In the genomic region with DNA sequence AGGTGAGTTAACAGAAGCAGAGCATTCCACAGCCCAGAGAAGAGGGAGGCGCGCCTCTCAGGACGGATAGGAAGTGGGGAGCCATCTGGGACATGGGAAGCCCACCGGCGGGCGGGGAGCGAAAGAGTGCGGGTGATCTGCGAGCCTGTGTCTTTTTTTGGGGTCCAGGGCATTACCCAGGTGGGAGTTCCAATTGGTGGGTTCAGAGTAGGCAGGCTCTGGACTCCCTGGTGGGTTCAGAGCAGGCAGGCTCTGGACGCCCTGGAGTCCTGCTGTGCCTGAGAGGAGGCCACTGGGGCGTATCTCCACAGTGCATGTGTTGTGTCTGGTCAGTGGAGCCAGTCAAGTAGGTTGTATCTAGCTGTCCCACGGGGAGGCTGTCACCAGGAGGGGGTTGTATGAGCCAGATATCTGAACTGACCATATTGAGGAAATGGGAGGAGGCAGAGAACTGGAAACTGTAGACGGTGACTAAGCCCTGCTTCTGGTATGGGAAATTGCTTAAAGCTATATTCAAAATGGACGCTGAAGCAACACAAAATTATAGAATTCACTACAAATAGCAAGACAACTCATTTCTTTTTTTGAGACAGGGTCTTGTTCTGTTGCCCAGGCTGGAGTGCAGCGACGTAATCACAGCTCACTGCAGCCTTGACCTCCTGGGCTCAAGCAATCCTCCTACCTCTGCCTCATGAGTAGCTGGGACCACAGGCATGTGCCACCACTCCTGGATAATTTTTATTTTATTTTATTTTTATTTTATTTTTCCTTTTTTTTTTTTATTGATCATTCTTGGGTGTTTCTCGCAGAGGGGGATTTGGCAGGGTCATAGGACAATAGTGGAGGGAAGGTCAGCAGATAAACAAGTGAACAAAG, we compare ENCODE assay signal across 8 cellular contexts. TPM values are rescaled to one million over a fixed set of nuclear protein-coding genes. Genes with fewer than 3 reads are reported as not detected.
A peak's percentile ranks its signal among the peaks of the same experiment; 100 is the strongest.
DNase-seq lines count a peak whose midpoint lies in the region; ATAC-seq and TF ChIP-seq lines count a peak whose summit lies in the region.

No MANE protein-coding gene starts in this region.

- DNase-seq in GM10266 (ENCODE audit: extremely low spot score) (peak; percentile 55), M059J (ENCODE audit: low read depth) (peak; percentile 74), esophagus muscularis mucosa (ENCODE audit: extremely low spot score) (peak; percentile 91), ecto neural progenitor cell (ENCODE audit: low spot score) (no peak), NCI-H1417 treated with DMSO at 0.1 percent for 48 hours (lab: John Stamatoyannopoulos, UW) (no peak), T-helper 9 cell (no peak)
- no peak for DNase-seq in NK-92 treated with Interleukin-12 subunit alpha and Interleukin-12 subunit beta, amount 100 ng/mL, for 24 hours (lab: John Stamatoyannopoulos, UW)

- ATAC-seq in GM21723 (IDR thresholded peaks at IDR 0.05; ENCODE audit: unreplicated experiment): peak; percentile 33

- WGBS in esophagus muscularis mucosa: 88% methylated on average over 13 of the region's 17 CpGs

- TF ChIP-seq CTCF in GM10266 (IDR thresholded peaks at IDR 0.05; ENCODE audit: control insufficient read depth, insufficient read depth, low read depth, missing control alignments): peak; percentile 6
- no peak for TF ChIP-seq CTCF in esophagus muscularis mucosa (IDR thresholded peaks at IDR 0.05)

- no peak overlapping the region for H3K27ac ChIP-seq in esophagus muscularis mucosa (replicated peaks in 1 of 4)

- intact Hi-C loops in esophagus muscularis mucosa (cut with DNase I): no loop called here

- no peaks in the 10 kb centered on the region for H3K36me3 ChIP-seq in esophagus muscularis mucosa

- no peak for TF ChIP-seq POLR2A in esophagus muscularis mucosa (IDR thresholded peaks at IDR 0.05; ENCODE audit: low read depth)

- no peak for TF ChIP-seq EP300 in esophagus muscularis mucosa (IDR thresholded peaks at IDR 0.05)

- no peak overlapping the region for H3K4me3 ChIP-seq in esophagus muscularis mucosa

- no peaks in the 10 kb centered on the region for H3K4me1 ChIP-seq in esophagus muscularis mucosa

- H3K27me3 ChIP-seq in esophagus muscularis mucosa: no peaks in the 10 kb centered on the region

- H3K9me3 ChIP-seq in esophagus muscularis mucosa: no peaks in the 10 kb centered on the region

RNA-seq across cellular contexts. Expression of a gene that starts 34.5 kb away (rescaled TPM):
- 2.8 and 3.4 TPM in 2 replicates for total RNA-seq in M059J (2014; rRNA removed; shearing (Covaris generic))
- 10 to 100 TPM in 2 of 4 donors, 1 to 10 TPM in 2; 3.3 to 10.8 (median 10.2) TPM for total RNA-seq in esophagus muscularis mucosa

Comparison
In these comparisons a context has a peak if more than half of its experiments do, and no peak if none do; other contexts are left out.
1. DNase-seq: peak in GM10266 (single experiment), M059J (single experiment) and esophagus muscularis mucosa (single experiment); none in ecto neural progenitor cell (single experiment), NCI-H1417 treated with DMSO at 0.1 percent for 48 hours (single experiment), NK-92 treated with Interleukin-12 subunit alpha and Interleukin-12 subunit beta, amount 100 ng/mL, for 24 hours (single experiment) and T-helper 9 cell (single experiment).